ENCODE assay signal across 24 cellular contexts in the genomic region with DNA sequence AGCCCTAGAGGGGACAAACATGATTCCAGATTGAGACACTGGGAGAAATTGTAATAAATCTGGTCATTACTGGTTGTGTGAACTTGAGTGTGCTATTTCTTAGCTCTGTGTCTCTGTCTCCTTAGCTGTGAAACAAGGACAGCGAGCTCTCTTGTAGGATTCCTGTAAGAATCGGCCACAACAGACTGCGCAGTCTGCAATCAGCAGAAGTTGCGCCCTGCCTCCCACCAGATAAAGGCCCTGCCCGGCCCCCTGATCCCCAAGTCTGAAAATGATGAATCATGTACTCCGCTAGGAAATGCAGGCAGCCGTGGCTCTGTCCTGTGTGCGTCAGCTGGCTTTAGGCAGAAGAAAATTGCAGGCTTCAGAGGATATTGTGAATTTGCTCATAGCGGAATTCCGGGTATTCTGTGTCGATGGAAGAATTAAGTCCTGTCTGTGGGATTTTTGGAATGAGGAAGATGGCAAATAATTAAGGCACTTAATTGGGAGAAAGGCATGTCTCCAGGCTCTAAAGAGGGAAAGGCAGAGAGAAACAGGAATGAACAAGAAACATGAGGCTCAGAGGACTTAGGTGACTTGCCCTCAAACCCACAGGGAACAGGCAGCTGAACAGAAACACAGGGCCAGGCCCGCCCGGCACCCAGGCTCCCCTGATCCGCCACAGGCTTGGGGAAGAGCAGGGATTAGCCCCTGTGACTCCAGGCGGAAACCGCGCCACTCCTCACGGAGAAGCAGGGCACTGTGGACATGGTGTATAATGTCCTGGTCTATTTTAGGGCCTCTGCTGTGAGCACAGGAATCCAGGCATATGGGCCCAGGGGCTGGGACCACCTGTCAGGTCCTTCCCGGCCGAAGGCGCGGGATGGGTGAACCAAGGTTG. TPM values are rescaled to one million over a fixed set of nuclear protein-coding genes. Genes with fewer than 3 reads are reported as not detected.
DNase-seq lines count a peak whose midpoint lies in the region; ATAC-seq, FAIRE-seq and TF ChIP-seq lines count a peak whose summit lies in the region.
"Had no signal": no experiment of that assay in that cellular context is flagged by ENCODE, and none has a peak within 500 bp of the region (broad histone marks: within the 10 kb centered on the region; RNA-seq: fewer than 3 reads in every experiment).

No MANE protein-coding gene starts in this region.

- H3K4me1 ChIP-seq in astrocyte (ENCODE audit: insufficient read depth, low read length) (no peaks in the 10 kb centered on the region), foreskin keratinocyte (no peaks in the 10 kb centered on the region)
- H3K4me1 ChIP-seq: breast epithelium, upper lobe of right lung had no signal

- H3K9me3 Mint-ChIP-seq in astrocyte (ENCODE audit: unreplicated experiment), result peaks cover 1% of the 10 kb centered on the region
- H3K9me3 Mint-ChIP-seq: activated CD4-positive, alpha-beta T cell treated with anti-CD3 and anti-CD28 coated beads, Interleukin-2, amount 10 ng/mL, durations not matched to agents 7 days and 5 days; activated naive CD4-positive, alpha-beta T cell treated with anti-CD3 and anti-CD28 coated beads, Interleukin-2, amount 50 U/mL, for 72 hours; CD4-positive, CD25-positive, alpha-beta regulatory T cell; stimulated activated naive CD8-positive, alpha-beta T cell treated with anti-CD3 and anti-CD28 coated beads, Interleukin-15, amount 100 ng/mL, for 72 hours had no signal

- H3K9me3 ChIP-seq in astrocyte (ENCODE audit: insufficient read depth, low read depth, low read length), result no peaks in the 10 kb centered on the region
- H3K9me3 ChIP-seq: breast epithelium, SK-N-SH, upper lobe of right lung had no signal

- H3K36me3 ChIP-seq in astrocyte (ENCODE audit: insufficient read depth, low read length), result no peaks in the 10 kb centered on the region
- H3K36me3 ChIP-seq: breast epithelium, upper lobe of right lung had no signal

- no peaks in the 10 kb centered on the region for H3K79me2 ChIP-seq in astrocyte (ENCODE audit: insufficient read depth, low read length)

- H3K27ac ChIP-seq in astrocyte (ENCODE audit: low read depth, low read length), result no peak overlapping the region
- no peak overlapping the region for H3K27ac ChIP-seq in foreskin keratinocyte
- H3K27ac ChIP-seq: 22Rv1, breast epithelium, dorsolateral prefrontal cortex, KMS-11, PC-9, upper lobe of right lung had no signal

- H3K4me3 Mint-ChIP-seq in astrocyte (ENCODE audit: unreplicated experiment), result no peak overlapping the region
- H3K4me3 Mint-ChIP-seq: activated CD4-positive, alpha-beta T cell treated with anti-CD3 and anti-CD28 coated beads, Interleukin-2, amount 10 ng/mL, durations not matched to agents 7 days and 5 days; CD4-positive, CD25-positive, alpha-beta regulatory T cell; stimulated activated naive CD8-positive, alpha-beta T cell treated with anti-CD3 and anti-CD28 coated beads, Interleukin-15, amount 100 ng/mL, for 72 hours had no signal

- DNase-seq in NCI-H82 (lab: John Stamatoyannopoulos, UW) (peak; percentile 28), NCI-H82 treated with DMSO at 0.1 percent for 48 hours (lab: John Stamatoyannopoulos, UW; ENCODE audit: unreplicated experiment) (no peak), astrocyte (ENCODE audit: low read depth) (peak; percentile 62), foreskin keratinocyte (peak in 1 of 2 donors; percentile 73), retina (peak; percentile 14), middle frontal gyrus (ENCODE audit: extremely low spot score, low spot score) (no peak), HEK293T (ENCODE audit: extremely low spot score) (no peak)
- DNase-seq: activated CD4-positive, alpha-beta T cell treated with anti-CD3 and anti-CD28 coated beads, Interleukin-2, amount 10 ng/mL, durations not matched to agents 7 days and 5 days; CD4-positive, CD25-positive, alpha-beta regulatory T cell; DMS53; dorsolateral prefrontal cortex; foreskin fibroblast; H7; NCI-H1092; NCI-H526 treated with DMSO at 0.1 percent for 48 hours; PC-9; SK-N-SH; stimulated activated naive CD8-positive, alpha-beta T cell treated with anti-CD3 and anti-CD28 coated beads, Interleukin-15, amount 100 ng/mL, for 72 hours; upper lobe of right lung had no signal

- H3K27me3 Mint-ChIP-seq in astrocyte (ENCODE audit: low read depth, unreplicated experiment), result peaks cover 22% of the 10 kb centered on the region

- no peaks in the 10 kb centered on the region for H3K36me3 Mint-ChIP-seq in astrocyte (ENCODE audit: low read depth, unreplicated experiment)
- H3K36me3 Mint-ChIP-seq: activated naive CD4-positive, alpha-beta T cell treated with anti-CD3 and anti-CD28 coated beads, Interleukin-2, amount 50 U/mL, for 72 hours; CD4-positive, CD25-positive, alpha-beta regulatory T cell had no signal

- POLR2A ChIA-PET in HEK293T (lab: Yijun Ruan, JAX), result no interaction called here

- no peak for TF ChIP-seq CTCF in astrocyte (IDR thresholded peaks at IDR 0.05; ENCODE audit: insufficient read depth, low read depth, low read length)
- TF ChIP-seq CTCF in foreskin keratinocyte (conservative IDR thresholded peaks at IDR 0.05), result no peak

- no peak overlapping the region for H3K9ac ChIP-seq in astrocyte (ENCODE audit: low read length)
- H3K9ac ChIP-seq: KMS-11, SK-N-SH had no signal

- H3K4me1 Mint-ChIP-seq in astrocyte (ENCODE audit: low read depth, unreplicated experiment), result peaks cover 9% of the 10 kb centered on the region
- H3K4me1 Mint-ChIP-seq: activated CD4-positive, alpha-beta T cell treated with anti-CD3 and anti-CD28 coated beads, Interleukin-2, amount 10 ng/mL, durations not matched to agents 7 days and 5 days; CD4-positive, CD25-positive, alpha-beta regulatory T cell; stimulated activated naive CD8-positive, alpha-beta T cell treated with anti-CD3 and anti-CD28 coated beads, Interleukin-15, amount 100 ng/mL, for 72 hours had no signal

- no peak overlapping the region for H3K27ac Mint-ChIP-seq in astrocyte (ENCODE audit: unreplicated experiment)
- H3K27ac Mint-ChIP-seq: activated CD4-positive, alpha-beta T cell treated with anti-CD3 and anti-CD28 coated beads, Interleukin-2, amount 10 ng/mL, durations not matched to agents 7 days and 5 days; activated naive CD4-positive, alpha-beta T cell treated with anti-CD3 and anti-CD28 coated beads, Interleukin-2, amount 50 U/mL, for 72 hours; CD4-positive, CD25-positive, alpha-beta regulatory T cell; stimulated activated naive CD8-positive, alpha-beta T cell treated with anti-CD3 and anti-CD28 coated beads, Interleukin-15, amount 100 ng/mL, for 72 hours had no signal

- ATAC-seq in foreskin keratinocyte (peak; percentile 40), HG02678 (IDR thresholded peaks at IDR 0.05; ENCODE audit: unreplicated experiment) (no peak)
- ATAC-seq: activated naive CD4-positive, alpha-beta T cell treated with anti-CD3 and anti-CD28 coated beads, Interleukin-2, amount 50 U/mL, for 72 hours; stimulated activated naive CD8-positive, alpha-beta T cell treated with anti-CD3 and anti-CD28 coated beads, Interleukin-15, amount 100 ng/mL, for 72 hours; upper lobe of right lung had no signal

- no peak overlapping the region for H3K4me3 ChIP-seq in astrocyte (ENCODE audit: insufficient read depth, low read depth, low read length)
- H3K4me3 ChIP-seq: breast epithelium, dorsolateral prefrontal cortex, PC-9, upper lobe of right lung had no signal

- H2AFZ ChIP-seq in astrocyte (ENCODE audit: low read depth, low read length), result no peak overlapping the region
- H2AFZ ChIP-seq: PC-9 had no signal

- no peak overlapping the region for H3K4me2 ChIP-seq in astrocyte (ENCODE audit: low read length)
- H3K4me2 ChIP-seq: KMS-11, PC-9, SK-N-SH had no signal

- CTCF ChIA-PET in HEK293T (lab: Yijun Ruan, JAX), result interaction anchor here (0.5 kb wide), 1 partner anchor 1466 kb away, joined by 4 read pairs; no protein-coding TSS in a partner anchor

- H3K27me3 ChIP-seq in astrocyte (ENCODE audit: insufficient read depth, low read length) (peaks cover 4% of the 10 kb centered on the region), foreskin keratinocyte (peaks cover 12% of the 10 kb centered on the region)
- H3K27me3 ChIP-seq: breast epithelium had no signal

- no peaks in the 10 kb centered on the region for H4K20me1 ChIP-seq in astrocyte (ENCODE audit: insufficient read depth, low read length)

- FAIRE-seq in astrocyte (lab: Jason Lieb, UNC), result no peak

TF ChIP-seq in HEK293T, 16 proteins besides CTCF, POLR2A, EP300 and RAD21:
- TF ChIP-seq HDGF (IDR thresholded peaks at IDR 0.05; ENCODE audit: borderline replicate concordance), result no peak
- TF ChIP-seq FOXK2 (IDR thresholded peaks at IDR 0.05), result no peak
- TF ChIP-seq SUZ12 (IDR thresholded peaks at IDR 0.05), result no peak
- TF ChIP-seq SP1 (IDR thresholded peaks at IDR 0.05), result no peak
- no peak for TF ChIP-seq ARNT (IDR thresholded peaks at IDR 0.05)
- TF ChIP-seq ELF4 (IDR thresholded peaks at IDR 0.05), result no peak
- no peak for TF ChIP-seq LEF1 (IDR thresholded peaks at IDR 0.05; ENCODE audit: borderline replicate concordance)
- TF ChIP-seq ZNF384 (IDR thresholded peaks at IDR 0.05), result no peak
- no peak for TF ChIP-seq BHLHE40 (IDR thresholded peaks at IDR 0.05; ENCODE audit: borderline replicate concordance)
- TF ChIP-seq NFRKB (IDR thresholded peaks at IDR 0.05), result no peak
- no peak for TF ChIP-seq TARDBP (IDR thresholded peaks at IDR 0.05)
- no peak for TF ChIP-seq FOXA1 (IDR thresholded peaks at IDR 0.05)
- TF ChIP-seq L3MBTL2 (conservative IDR thresholded peaks at IDR 0.05), result no peak
- no peak for TF ChIP-seq CTBP1 (IDR thresholded peaks at IDR 0.05; ENCODE audit: borderline replicate concordance)
- TF ChIP-seq FOXM1 (IDR thresholded peaks at IDR 0.05; ENCODE audit: borderline replicate concordance), result no peak
- TF ChIP-seq, protein P1, sequence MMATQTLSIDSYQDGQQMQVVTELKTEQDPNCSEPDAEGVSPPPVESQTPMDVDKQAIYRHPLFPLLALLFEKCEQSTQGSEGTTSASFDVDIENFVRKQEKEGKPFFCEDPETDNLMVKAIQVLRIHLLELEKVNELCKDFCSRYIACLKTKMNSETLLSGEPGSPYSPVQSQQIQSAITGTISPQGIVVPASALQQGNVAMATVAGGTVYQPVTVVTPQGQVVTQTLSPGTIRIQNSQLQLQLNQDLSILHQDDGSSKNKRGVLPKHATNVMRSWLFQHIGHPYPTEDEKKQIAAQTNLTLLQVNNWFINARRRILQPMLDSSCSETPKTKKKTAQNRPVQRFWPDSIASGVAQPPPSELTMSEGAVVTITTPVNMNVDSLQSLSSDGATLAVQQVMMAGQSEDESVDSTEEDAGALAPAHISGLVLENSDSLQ (IDR thresholded peaks at IDR 0.05), result no peak

RNA-seq across cellular contexts. Expression of a gene that starts 34.9 kb away (rescaled TPM):
- total RNA-seq in astrocyte (not detected in 2 replicates), foreskin keratinocyte (5.3 and 7.8 TPM in 2 replicates)
- polyA plus RNA-seq in foreskin keratinocyte, result 7.7 and 10.4 TPM in 2 replicates
- total RNA-seq: activated CD4-positive, alpha-beta T cell treated with anti-CD3 and anti-CD28 coated beads, Interleukin-2, amount 10 ng/mL, durations not matched to agents 7 days and 5 days; activated naive CD4-positive, alpha-beta T cell treated with anti-CD3 and anti-CD28 coated beads, Interleukin-2, amount 50 U/mL, for 72 hours; PC-9 had no signal
- polyA plus RNA-seq: CD4-positive, CD25-positive, alpha-beta regulatory T cell; SK-N-SH had no signal

Comparison
In these comparisons a context has a peak if more than half of its experiments do, and no peak if none do; other contexts are left out.
1. DNase-seq: peak in NCI-H82 (single experiment), astrocyte (single experiment) and retina (single experiment); none in NCI-H82 treated with DMSO at 0.1 percent for 48 hours (single experiment), middle frontal gyrus (single experiment) and HEK293T (single experiment).